Comparison of ENCODE assay signal across 2 cellular contexts in genomic region chr16:88333645-88334516, GRCh38.
TF ChIP-seq lines count a peak whose summit lies in the region.

No MANE protein-coding gene starts in this region.

TF ChIP-seq in HEK293, 187 proteins besides CTCF, POLR2A, EP300 and RAD21 (continued from another document):
- peak; percentile 86 for TF ChIP-seq ZSCAN4 (tag by site-specific recombination; IDR thresholded peaks at IDR 0.05)
- TF ChIP-seq KLF10 (tag by site-specific recombination; IDR thresholded peaks at IDR 0.05), result no peak

TF ChIP-seq in K562, 482 proteins besides CTCF, POLR2A, EP300 and RAD21 (continued from another document and continues in another):
- no peak for TF ChIP-seq ZNF449 (CRISPR knock-in tag; IDR thresholded peaks at IDR 0.05)
- TF ChIP-seq MYC (IDR thresholded peaks at IDR 0.05; ENCODE audit: low read depth, low read length), result no peak
- no peak for TF ChIP-seq MYC (CRISPR knock-in tag; IDR thresholded peaks at IDR 0.05; ENCODE audit: borderline replicate concordance, low read depth)
- TF ChIP-seq ZNF639 (CRISPR knock-in tag; conservative IDR thresholded peaks at IDR 0.05 in 1 of 2, IDR thresholded peaks at IDR 0.05 in 1 of 2), result 0 out of 4 replicates have a peak, but pooled peaks of 1 of the 2 experiments have one; percentile 7
- TF ChIP-seq ZBTB40 (IDR thresholded peaks at IDR 0.05), result peak; percentile 71
- TF ChIP-seq ZBTB40 (CRISPR knock-in tag; IDR thresholded peaks at IDR 0.05), result no peak
- peak; percentile 95 for TF ChIP-seq TSC22D4 (tag; IDR thresholded peaks at IDR 0.05)
- TF ChIP-seq ZNF277 (CRISPR knock-in tag; IDR thresholded peaks at IDR 0.05; ENCODE audit: borderline replicate concordance), result no peak
- 0 out of 2 replicates have a peak, but pooled peaks have one; percentile 41 for TF ChIP-seq POLR2G (IDR thresholded peaks at IDR 0.05; ENCODE audit: low read depth, low read length)
- TF ChIP-seq CREB1 (IDR thresholded peaks at IDR 0.05), result no peak
- no peak for TF ChIP-seq CREB1 (CRISPR knock-in tag; IDR thresholded peaks at IDR 0.05)
- peak; percentile 41; the same call in 1 of the 2 replicates for TF ChIP-seq ZEB2 (IDR thresholded peaks at IDR 0.05)
- TF ChIP-seq BCLAF1 (IDR thresholded peaks at IDR 0.05; ENCODE audit: borderline replicate concordance in 1 of 2, control insufficient read depth in 1 of 2, low read depth in 2 of 2, low read length in 1 of 2), result peak in 1 of 2 experiments; percentile 79; a peak in 1 of 4 replicates
- no peak for TF ChIP-seq SPI1 (IDR thresholded peaks at IDR 0.05; ENCODE audit: borderline replicate concordance, low read depth, low read length)
- no peak for TF ChIP-seq PRDM10 (IDR thresholded peaks at IDR 0.05; ENCODE audit: partially characterized antibody)
- peak; percentile 81 for TF ChIP-seq SUPT5H (IDR thresholded peaks at IDR 0.05)
- no peak for TF ChIP-seq MED1 (CRISPR knock-in tag; IDR thresholded peaks at IDR 0.05; ENCODE audit: borderline replicate concordance)
- TF ChIP-seq ZBTB33 (CRISPR knock-in tag; IDR thresholded peaks at IDR 0.05), result no peak
- TF ChIP-seq MIER1 (IDR thresholded peaks at IDR 0.05; ENCODE audit: low read depth), result peak; percentile 75; the same call in 1 of the 2 replicates
- 0 out of 2 replicates have a peak, but pooled peaks have one; percentile 55 for TF ChIP-seq CREB3 (tag; conservative IDR thresholded peaks at IDR 0.05; ENCODE audit: low read depth)
- TF ChIP-seq MCM2 (IDR thresholded peaks at IDR 0.05; ENCODE audit: low read depth), result no peak
- peak; percentile 65 for TF ChIP-seq ASH1L (IDR thresholded peaks at IDR 0.05; ENCODE audit: borderline replicate concordance, low read depth, partially characterized antibody)
- TF ChIP-seq CTCFL (IDR thresholded peaks at IDR 0.05; ENCODE audit: borderline replicate concordance, insufficient read depth, low read depth, low read length, poor library complexity, severe bottlenecking), result no peak
- TF ChIP-seq POLR2B (IDR thresholded peaks at IDR 0.05; ENCODE audit: low read depth, partially characterized antibody), result peak; percentile 91
